In the genomic region with DNA sequence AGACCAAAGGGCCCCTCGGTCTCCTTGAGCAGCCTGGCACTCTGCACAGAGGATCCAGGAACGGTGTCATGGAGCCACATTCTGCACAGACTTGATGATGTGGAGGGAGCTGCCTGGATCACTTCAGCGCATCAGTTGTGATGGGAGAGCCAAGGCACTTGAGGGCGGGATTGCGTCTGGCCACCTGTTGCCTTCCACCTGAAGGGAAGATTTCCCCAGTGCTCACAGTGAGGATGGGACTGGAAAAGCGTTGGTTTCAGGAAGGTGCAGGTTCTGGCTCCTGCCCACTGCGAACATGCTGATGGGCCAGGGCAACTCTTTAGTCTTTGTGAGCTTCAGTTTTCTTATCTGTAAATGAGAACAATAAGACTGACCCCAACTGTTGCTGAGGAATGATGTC, we compare ENCODE assay signal across 1 cellular context.
TF ChIP-seq lines count a peak whose summit lies in the region.

No MANE protein-coding gene starts in this region.

TF ChIP-seq in WTC11, 78 proteins besides CTCF, POLR2A, EP300 and RAD21:
- TF ChIP-seq, protein P1, sequence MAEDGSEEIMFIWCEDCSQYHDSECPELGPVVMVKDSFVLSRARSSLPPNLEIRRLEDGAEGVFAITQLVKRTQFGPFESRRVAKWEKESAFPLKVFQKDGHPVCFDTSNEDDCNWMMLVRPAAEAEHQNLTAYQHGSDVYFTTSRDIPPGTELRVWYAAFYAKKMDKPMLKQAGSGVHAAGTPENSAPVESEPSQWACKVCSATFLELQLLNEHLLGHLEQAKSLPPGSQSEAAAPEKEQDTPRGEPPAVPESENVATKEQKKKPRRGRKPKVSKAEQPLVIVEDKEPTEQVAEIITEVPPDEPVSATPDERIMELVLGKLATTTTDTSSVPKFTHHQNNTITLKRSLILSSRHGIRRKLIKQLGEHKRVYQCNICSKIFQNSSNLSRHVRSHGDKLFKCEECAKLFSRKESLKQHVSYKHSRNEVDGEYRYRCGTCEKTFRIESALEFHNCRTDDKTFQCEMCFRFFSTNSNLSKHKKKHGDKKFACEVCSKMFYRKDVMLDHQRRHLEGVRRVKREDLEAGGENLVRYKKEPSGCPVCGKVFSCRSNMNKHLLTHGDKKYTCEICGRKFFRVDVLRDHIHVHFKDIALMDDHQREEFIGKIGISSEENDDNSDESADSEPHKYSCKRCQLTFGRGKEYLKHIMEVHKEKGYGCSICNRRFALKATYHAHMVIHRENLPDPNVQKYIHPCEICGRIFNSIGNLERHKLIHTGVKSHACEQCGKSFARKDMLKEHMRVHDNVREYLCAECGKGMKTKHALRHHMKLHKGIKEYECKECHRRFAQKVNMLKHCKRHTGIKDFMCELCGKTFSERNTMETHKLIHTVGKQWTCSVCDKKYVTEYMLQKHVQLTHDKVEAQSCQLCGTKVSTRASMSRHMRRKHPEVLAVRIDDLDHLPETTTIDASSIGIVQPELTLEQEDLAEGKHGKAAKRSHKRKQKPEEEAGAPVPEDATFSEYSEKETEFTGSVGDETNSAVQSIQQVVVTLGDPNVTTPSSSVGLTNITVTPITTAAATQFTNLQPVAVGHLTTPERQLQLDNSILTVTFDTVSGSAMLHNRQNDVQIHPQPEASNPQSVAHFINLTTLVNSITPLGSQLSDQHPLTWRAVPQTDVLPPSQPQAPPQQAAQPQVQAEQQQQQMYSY (CRISPR knock-in tag; IDR thresholded peaks at IDR 0.05), result no peak
- TF ChIP-seq, protein P2, sequence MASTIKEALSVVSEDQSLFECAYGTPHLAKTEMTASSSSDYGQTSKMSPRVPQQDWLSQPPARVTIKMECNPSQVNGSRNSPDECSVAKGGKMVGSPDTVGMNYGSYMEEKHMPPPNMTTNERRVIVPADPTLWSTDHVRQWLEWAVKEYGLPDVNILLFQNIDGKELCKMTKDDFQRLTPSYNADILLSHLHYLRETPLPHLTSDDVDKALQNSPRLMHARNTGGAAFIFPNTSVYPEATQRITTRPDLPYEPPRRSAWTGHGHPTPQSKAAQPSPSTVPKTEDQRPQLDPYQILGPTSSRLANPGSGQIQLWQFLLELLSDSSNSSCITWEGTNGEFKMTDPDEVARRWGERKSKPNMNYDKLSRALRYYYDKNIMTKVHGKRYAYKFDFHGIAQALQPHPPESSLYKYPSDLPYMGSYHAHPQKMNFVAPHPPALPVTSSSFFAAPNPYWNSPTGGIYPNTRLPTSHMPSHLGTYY (CRISPR knock-in tag; IDR thresholded peaks at IDR 0.05), result no peak
- TF ChIP-seq, protein P3, sequence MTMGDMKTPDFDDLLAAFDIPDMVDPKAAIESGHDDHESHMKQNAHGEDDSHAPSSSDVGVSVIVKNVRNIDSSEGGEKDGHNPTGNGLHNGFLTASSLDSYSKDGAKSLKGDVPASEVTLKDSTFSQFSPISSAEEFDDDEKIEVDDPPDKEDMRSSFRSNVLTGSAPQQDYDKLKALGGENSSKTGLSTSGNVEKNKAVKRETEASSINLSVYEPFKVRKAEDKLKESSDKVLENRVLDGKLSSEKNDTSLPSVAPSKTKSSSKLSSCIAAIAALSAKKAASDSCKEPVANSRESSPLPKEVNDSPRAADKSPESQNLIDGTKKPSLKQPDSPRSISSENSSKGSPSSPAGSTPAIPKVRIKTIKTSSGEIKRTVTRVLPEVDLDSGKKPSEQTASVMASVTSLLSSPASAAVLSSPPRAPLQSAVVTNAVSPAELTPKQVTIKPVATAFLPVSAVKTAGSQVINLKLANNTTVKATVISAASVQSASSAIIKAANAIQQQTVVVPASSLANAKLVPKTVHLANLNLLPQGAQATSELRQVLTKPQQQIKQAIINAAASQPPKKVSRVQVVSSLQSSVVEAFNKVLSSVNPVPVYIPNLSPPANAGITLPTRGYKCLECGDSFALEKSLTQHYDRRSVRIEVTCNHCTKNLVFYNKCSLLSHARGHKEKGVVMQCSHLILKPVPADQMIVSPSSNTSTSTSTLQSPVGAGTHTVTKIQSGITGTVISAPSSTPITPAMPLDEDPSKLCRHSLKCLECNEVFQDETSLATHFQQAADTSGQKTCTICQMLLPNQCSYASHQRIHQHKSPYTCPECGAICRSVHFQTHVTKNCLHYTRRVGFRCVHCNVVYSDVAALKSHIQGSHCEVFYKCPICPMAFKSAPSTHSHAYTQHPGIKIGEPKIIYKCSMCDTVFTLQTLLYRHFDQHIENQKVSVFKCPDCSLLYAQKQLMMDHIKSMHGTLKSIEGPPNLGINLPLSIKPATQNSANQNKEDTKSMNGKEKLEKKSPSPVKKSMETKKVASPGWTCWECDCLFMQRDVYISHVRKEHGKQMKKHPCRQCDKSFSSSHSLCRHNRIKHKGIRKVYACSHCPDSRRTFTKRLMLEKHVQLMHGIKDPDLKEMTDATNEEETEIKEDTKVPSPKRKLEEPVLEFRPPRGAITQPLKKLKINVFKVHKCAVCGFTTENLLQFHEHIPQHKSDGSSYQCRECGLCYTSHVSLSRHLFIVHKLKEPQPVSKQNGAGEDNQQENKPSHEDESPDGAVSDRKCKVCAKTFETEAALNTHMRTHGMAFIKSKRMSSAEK (CRISPR knock-in tag; IDR thresholded peaks at IDR 0.05; ENCODE audit: borderline replicate concordance), result no peak
- TF ChIP-seq ZBTB21 (CRISPR knock-in tag; IDR thresholded peaks at IDR 0.05; ENCODE audit: borderline replicate concordance), result no peak
- TF ChIP-seq ZNF121 (CRISPR knock-in tag; IDR thresholded peaks at IDR 0.05), result no peak
- TF ChIP-seq, protein P4, sequence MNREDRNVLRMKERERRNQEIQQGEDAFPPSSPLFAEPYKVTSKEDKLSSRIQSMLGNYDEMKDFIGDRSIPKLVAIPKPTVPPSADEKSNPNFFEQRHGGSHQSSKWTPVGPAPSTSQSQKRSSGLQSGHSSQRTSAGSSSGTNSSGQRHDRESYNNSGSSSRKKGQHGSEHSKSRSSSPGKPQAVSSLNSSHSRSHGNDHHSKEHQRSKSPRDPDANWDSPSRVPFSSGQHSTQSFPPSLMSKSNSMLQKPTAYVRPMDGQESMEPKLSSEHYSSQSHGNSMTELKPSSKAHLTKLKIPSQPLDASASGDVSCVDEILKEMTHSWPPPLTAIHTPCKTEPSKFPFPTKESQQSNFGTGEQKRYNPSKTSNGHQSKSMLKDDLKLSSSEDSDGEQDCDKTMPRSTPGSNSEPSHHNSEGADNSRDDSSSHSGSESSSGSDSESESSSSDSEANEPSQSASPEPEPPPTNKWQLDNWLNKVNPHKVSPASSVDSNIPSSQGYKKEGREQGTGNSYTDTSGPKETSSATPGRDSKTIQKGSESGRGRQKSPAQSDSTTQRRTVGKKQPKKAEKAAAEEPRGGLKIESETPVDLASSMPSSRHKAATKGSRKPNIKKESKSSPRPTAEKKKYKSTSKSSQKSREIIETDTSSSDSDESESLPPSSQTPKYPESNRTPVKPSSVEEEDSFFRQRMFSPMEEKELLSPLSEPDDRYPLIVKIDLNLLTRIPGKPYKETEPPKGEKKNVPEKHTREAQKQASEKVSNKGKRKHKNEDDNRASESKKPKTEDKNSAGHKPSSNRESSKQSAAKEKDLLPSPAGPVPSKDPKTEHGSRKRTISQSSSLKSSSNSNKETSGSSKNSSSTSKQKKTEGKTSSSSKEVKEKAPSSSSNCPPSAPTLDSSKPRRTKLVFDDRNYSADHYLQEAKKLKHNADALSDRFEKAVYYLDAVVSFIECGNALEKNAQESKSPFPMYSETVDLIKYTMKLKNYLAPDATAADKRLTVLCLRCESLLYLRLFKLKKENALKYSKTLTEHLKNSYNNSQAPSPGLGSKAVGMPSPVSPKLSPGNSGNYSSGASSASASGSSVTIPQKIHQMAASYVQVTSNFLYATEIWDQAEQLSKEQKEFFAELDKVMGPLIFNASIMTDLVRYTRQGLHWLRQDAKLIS (CRISPR knock-in tag; IDR thresholded peaks at IDR 0.05; ENCODE audit: borderline replicate concordance), result no peak
- TF ChIP-seq GRHL2 (CRISPR knock-in tag; IDR thresholded peaks at IDR 0.05; ENCODE audit: insufficient replicate concordance, severe bottlenecking), result no peak
